26 cellular contexts compared by ENCODE assay signal in genomic region chr17:16005641-16006040, GRCh38.
"Had no signal": no experiment of that assay in that cellular context is flagged by ENCODE, and none has a peak within 500 bp of the region (broad histone marks: within the 10 kb centered on the region; RNA-seq: fewer than 3 reads in every experiment).

No MANE protein-coding gene starts in this region.

- H3K4me3 ChIP-seq: SJCRH30, SK-N-MC had no signal

- H3K4me3 Mint-ChIP-seq: activated CD4-positive, alpha-beta T cell treated with anti-CD3 and anti-CD28 coated beads for 36 hours; activated CD4-positive, alpha-beta T cell treated with anti-CD3 and anti-CD28 coated beads, Interleukin-2, amount 10 ng/mL, durations not matched to agents 7 days and 5 days; activated T-cell treated with anti-CD3 and anti-CD28 coated beads, Interleukin-2, amount 50 U/mL, for 4 hours; activated T-helper 1 cell treated with anti-CD3 and anti-CD28 coated beads, Interleukin-12 subunit alpha, Interleukin-12 subunit beta, Interleukin-2, Interleukin-4 antibody, amounts not matched to agents 30 ng/mL and 10 ng/mL and 1 ng/mL, durations not matched to agents 14 hours and 24 hours and 36 hours; T-helper 2 cell treated with Interferon-gamma antibody and Interleukin-4, amounts not matched to agents 5 μg/mL and 100 μg/mL, for 36 hours had no signal

- DNase-seq: activated CD4-positive, alpha-beta T cell treated with anti-CD3 and anti-CD28 coated beads for 36 hours; activated CD4-positive, alpha-beta T cell treated with anti-CD3 and anti-CD28 coated beads, Interleukin-2, amount 10 ng/mL, durations not matched to agents 7 days and 5 days; activated CD4-positive, alpha-beta T cell treated with anti-CD3 and anti-CD28 coated beads, Interleukin-2, amount 50 U/mL, for 48 hours; activated CD8-positive, alpha-beta memory T cell treated with anti-CD3 and anti-CD28 coated beads, Interleukin-2, amount 50 U/mL, for 4 hours; activated naive CD4-positive, alpha-beta T cell treated with anti-CD3 and anti-CD28 coated beads, Interleukin-2, amount 50 U/mL, for 16 hours; activated T-cell treated with anti-CD3 and anti-CD28 coated beads for 4 hours; activated T-cell treated with anti-CD3 and anti-CD28 coated beads, Interleukin-2, amount 50 U/mL, for 4 hours; anterior cingulate cortex; brain microvascular endothelial cell; Kasumi-1; KG1; MM.1S; MV-4-11; NCI-H1092; NCI-H1436 treated with DMSO at 0.1 percent for 48 hours; NCI-H1694 treated with DMSO at 0.1 percent for 48 hours; NCI-H2029; NCI-H345; NCI-H524 treated with DMSO at 0.1 percent for 48 hours; SHP77; SJCRH30 had no signal

- H3K27ac ChIP-seq: brain microvascular endothelial cell, SJCRH30, SK-N-MC had no signal

- H3K9me3 Mint-ChIP-seq: activated T-cell treated with anti-CD3 and anti-CD28 coated beads, Interleukin-2, amount 50 U/mL, for 4 hours; T-helper 2 cell treated with Interferon-gamma antibody and Interleukin-4, amounts not matched to agents 5 μg/mL and 100 μg/mL, for 36 hours had no signal

- H3K27ac Mint-ChIP-seq: activated CD4-positive, alpha-beta T cell treated with anti-CD3 and anti-CD28 coated beads for 36 hours; activated CD4-positive, alpha-beta T cell treated with anti-CD3 and anti-CD28 coated beads, Interleukin-2, amount 10 ng/mL, durations not matched to agents 7 days and 5 days; activated T-helper 1 cell treated with anti-CD3 and anti-CD28 coated beads, Interleukin-12 subunit alpha, Interleukin-12 subunit beta, Interleukin-2, Interleukin-4 antibody, amounts not matched to agents 30 ng/mL and 10 ng/mL and 1 ng/mL, durations not matched to agents 14 hours and 24 hours and 36 hours; T-helper 2 cell treated with Interferon-gamma antibody and Interleukin-4, amounts not matched to agents 5 μg/mL and 100 μg/mL, for 36 hours had no signal

- ATAC-seq: activated CD4-positive, alpha-beta T cell treated with anti-CD3 and anti-CD28 coated beads for 36 hours; activated CD4-positive, CD25-positive, alpha-beta regulatory T cell treated with anti-CD3 and anti-CD28 coated beads, Interleukin-2, amount 50 U/mL, for 24 hours; activated T-cell treated with anti-CD3 and anti-CD28 coated beads, Interleukin-2, amount 50 U/mL, for 4 hours; Panc1 had no signal

- H3K27me3 ChIP-seq: brain microvascular endothelial cell, SJCRH30 had no signal

- H3K27me3 Mint-ChIP-seq: activated CD4-positive, alpha-beta T cell treated with anti-CD3 and anti-CD28 coated beads for 36 hours; activated CD4-positive, alpha-beta T cell treated with anti-CD3 and anti-CD28 coated beads, Interleukin-2, amount 10 ng/mL, durations not matched to agents 7 days and 5 days had no signal
